22 cellular contexts compared by ENCODE assay signal in genomic region chr20:57773059-57773815, GRCh38.
A peak's percentile ranks its signal among the peaks of the same experiment; 100 is the strongest.
DNase-seq lines count a peak whose midpoint lies in the region; ATAC-seq and TF ChIP-seq lines count a peak whose summit lies in the region.
"Had no signal": no experiment of that assay in that cellular context is flagged by ENCODE, and none has a peak within 500 bp of the region (broad histone marks: within the 10 kb centered on the region; RNA-seq: fewer than 3 reads in every experiment).

No MANE protein-coding gene starts in this region.

- H3K36me3 ChIP-seq in SK-N-SH (replicated peaks in 1 of 2; ENCODE audit: control insufficient read depth in 1 of 2, insufficient read depth in 2 of 2, low read length in 1 of 2) (no peaks in the 10 kb centered on the region), PC-3 (ENCODE audit: low read depth, low read length) (no peaks in the 10 kb centered on the region), mesendoderm (ENCODE audit: control insufficient read depth, insufficient read depth, low read length) (no peaks in the 10 kb centered on the region), suprapubic skin (no peaks in the 10 kb centered on the region)
- H3K36me3 ChIP-seq: brain microvascular endothelial cell, MG63, right atrium auricular region had no signal

- H4K5ac ChIP-seq in mesendoderm (ENCODE audit: low read length) = no peak overlapping the region

- POLR2A ChIA-PET in SK-N-SH (lab: Yijun Ruan, JAX) (no interaction called here), PC-3 (lab: Charles Lee; ENCODE audit: unreplicated experiment) (interaction anchor here (0.6 kb wide), 1 partner anchor 65 kb away, joined by 4 read pairs; no protein-coding TSS in a partner anchor), MCF 10A (lab: Yijun Ruan, JAX) (interaction anchor here (0.8 to 1.5 kb wide), 4 partner anchors 24 to 75 kb away, joined by 4 to 7 read pairs (median 5); no protein-coding TSS in a partner anchor)

- H3K4me1 ChIP-seq in SK-N-SH (ENCODE audit: control insufficient read depth in 1 of 2, insufficient read depth in 2 of 2, low read depth in 1 of 2, low read length in 1 of 2) (no peaks in the 10 kb centered on the region; a peak in 2 of 4 replicates), PC-3 (ENCODE audit: insufficient read depth, low read length) (peaks cover 27% of the 10 kb centered on the region), mesendoderm (ENCODE audit: control insufficient read depth, low read depth, low read length) (no peaks in the 10 kb centered on the region), suprapubic skin (peaks cover 9% of the 10 kb centered on the region)
- H3K4me1 ChIP-seq: parathyroid adenoma, right atrium auricular region had no signal

- no peak overlapping the region for H2BK15ac ChIP-seq in mesendoderm (replicated peaks; ENCODE audit: low read depth)

- no peak for TF ChIP-seq POLR2A in suprapubic skin (IDR thresholded peaks at IDR 0.05)

- TF ChIP-seq RAD21 in SK-N-SH (IDR thresholded peaks at IDR 0.05; ENCODE audit: low read length) = no peak

- TF ChIP-seq EP300 in SK-N-SH (IDR thresholded peaks at IDR 0.05; ENCODE audit: borderline replicate concordance in 1 of 2, low read depth in 1 of 2, low read length in 1 of 2) (no peak), suprapubic skin (IDR thresholded peaks at IDR 0.05) (no peak)

- H4K8ac ChIP-seq in mesendoderm (ENCODE audit: low read depth, low read length) = no peak overlapping the region

- no peaks in the 10 kb centered on the region for H3K9me3 Mint-ChIP-seq in MCF 10A (ENCODE audit: unreplicated experiment)
- H3K9me3 Mint-ChIP-seq: activated CD4-positive, alpha-beta T cell treated with anti-CD3 and anti-CD28 coated beads, Interleukin-2, amount 10 ng/mL, durations not matched to agents 24 days and 14 days; activated naive CD4-positive, alpha-beta T cell treated with anti-CD3 and anti-CD28 coated beads for 36 hours; CD8-positive, alpha-beta memory T cell; nephron; stimulated activated memory B cell treated with anti-CD40 and anti-IgM and Interleukin-4, amounts not matched to agents 10 μg/mL and 1 μg/mL and 100 μg/mL, for 72 hours; T-helper 2 cell treated with Interferon-gamma antibody and Interleukin-4, amounts not matched to agents 5 μg/mL and 100 μg/mL, for 36 hours had no signal

- H3K4ac ChIP-seq in mesendoderm (ENCODE audit: low read depth, low read length) = no peak overlapping the region

- no peak for ATAC-seq in SK-N-SH treated with all-trans-retinoic acid at 6 μM for 48 hours
- no peak for ATAC-seq in PC-3
- no peak for ATAC-seq in GM19023 (IDR thresholded peaks at IDR 0.05; ENCODE audit: unreplicated experiment)
- ATAC-seq: mucosa of descending colon had no signal

- CTCF ChIA-PET in SK-N-SH (lab: Yijun Ruan, JAX) (no interaction called here), PC-3 (lab: Charles Lee) (interaction anchor here (1.0 kb wide), 2 partner anchors 80 to 151 kb away, joined by 3 to 5 read pairs; no protein-coding TSS in a partner anchor), MCF 10A (lab: Yijun Ruan, JAX) (interaction anchor here (0.6 to 3.1 kb wide), 3 partner anchors 17 to 235 kb away, joined by 3 to 12 read pairs (median 5); no protein-coding TSS in a partner anchor)

- H3K56ac ChIP-seq in mesendoderm (ENCODE audit: low read length) = no peak overlapping the region

- H3K27ac ChIP-seq in SK-N-SH (ENCODE audit: low read depth in 2 of 2, low read length in 1 of 2) (0 out of 4 replicates have a peak overlapping the region, but pooled peaks of 1 of the 2 experiments have one; percentile 54), PC-3 (ENCODE audit: low read length) (peak overlapping the region; percentile 70), mesendoderm (ENCODE audit: low read depth, low read length) (no peak overlapping the region), suprapubic skin (no peak overlapping the region)
- H3K27ac ChIP-seq: brain microvascular endothelial cell, parathyroid adenoma, right atrium auricular region had no signal

- H4K20me1 ChIP-seq in SK-N-SH (ENCODE audit: insufficient read depth) = no peaks in the 10 kb centered on the region
- no peaks in the 10 kb centered on the region for H4K20me1 ChIP-seq in PC-3 (ENCODE audit: low read length)

- H3K27me3 Mint-ChIP-seq in MCF 10A (ENCODE audit: insufficient read depth, unreplicated experiment) = no peaks in the 10 kb centered on the region

- 94% methylated on average over 9 of the region's 9 CpGs for WGBS in SK-N-SH (ENCODE audit: low lambda C conversion rate)
- no CpG with 5 or more reads among the region's 9 CpGs for WGBS in mesendoderm (ENCODE audit: extremely low coverage, insufficient coverage, low lambda C conversion rate)
- WGBS in suprapubic skin = 90% methylated on average over 9 of the region's 9 CpGs

- no TSS peak for BruUV-seq in PC-3 (replicated peaks; lab: Mats Ljungman, UMichigan)
- BruUV-seq in MCF 10A (replicated peaks; lab: Mats Ljungman, UMichigan) = no TSS peak

- H3K4me3 ChIP-seq in SK-N-SH (ENCODE audit: low read depth in 2 of 2, low read length in 1 of 2) (0 out of 4 replicates have a peak overlapping the region, but pooled peaks of 1 of the 2 experiments have one; percentile 17), PC-3 (ENCODE audit: low read length) (no peak overlapping the region), mesendoderm (ENCODE audit: low read length) (no peak overlapping the region), suprapubic skin (no peak overlapping the region)
- H3K4me3 ChIP-seq: MG63, mucosa of descending colon, right atrium auricular region had no signal

- no peaks in the 10 kb centered on the region for H3K9me2 ChIP-seq in SK-N-SH
- no peaks in the 10 kb centered on the region for H3K9me2 ChIP-seq in PC-3 (replicated peaks; ENCODE audit: low read length)

- H3K23ac ChIP-seq in mesendoderm (ENCODE audit: low read length) = peak overlapping the region; percentile 32

- H3F3A ChIP-seq in SK-N-SH (replicated peaks; ENCODE audit: insufficient read depth) (peaks cover 4% of the 10 kb centered on the region), PC-3 (ENCODE audit: low read length, unreplicated experiment) (no peaks in the 10 kb centered on the region)

- H3K36me3 Mint-ChIP-seq in MCF 10A (ENCODE audit: insufficient read depth, unreplicated experiment) = no peaks in the 10 kb centered on the region
- H3K36me3 Mint-ChIP-seq: CD8-positive, alpha-beta memory T cell; stimulated activated memory B cell treated with anti-CD40 and anti-IgM and Interleukin-4, amounts not matched to agents 10 μg/mL and 1 μg/mL and 100 μg/mL, for 72 hours had no signal

- no peak overlapping the region for H2BK5ac ChIP-seq in mesendoderm (ENCODE audit: low read length)

- peak overlapping the region; percentile 72 for H3K4me2 ChIP-seq in SK-N-SH
- peak overlapping the region; percentile 50 for H3K4me2 ChIP-seq in PC-3 (ENCODE audit: low read length)
- no peak overlapping the region for H3K4me2 ChIP-seq in mesendoderm (ENCODE audit: low read length)

- H3K4me1 Mint-ChIP-seq in MCF 10A (ENCODE audit: insufficient read depth, unreplicated experiment) = peaks cover 24% of the 10 kb centered on the region
- H3K4me1 Mint-ChIP-seq: nephron had no signal

- no peak overlapping the region for H2BK120ac ChIP-seq in mesendoderm (ENCODE audit: low read depth, low read length)

- intact Hi-C loops in PC-3 (cut with micrococcal nuclease) (no loop called here), MCF 10A (cut with micrococcal nuclease) (no loop called here)

- H3K9ac ChIP-seq in SK-N-SH (no peak overlapping the region), PC-3 (ENCODE audit: low read length) (peak overlapping the region; percentile 30; the same call in 1 of the 2 replicates), mesendoderm (ENCODE audit: low read length) (no peak overlapping the region)
- H3K9ac ChIP-seq: parathyroid adenoma had no signal

- H2AK5ac ChIP-seq in mesendoderm (ENCODE audit: low read length) = no peak overlapping the region

- no peaks in the 10 kb centered on the region for H3K79me1 ChIP-seq in mesendoderm (ENCODE audit: low read length)

- H3K9me3 ChIP-seq in SK-N-SH (no peaks in the 10 kb centered on the region), PC-3 (ENCODE audit: low read length) (no peaks in the 10 kb centered on the region), suprapubic skin (no peaks in the 10 kb centered on the region)
- H3K9me3 ChIP-seq: MG63, mucosa of descending colon, right atrium auricular region had no signal

- H3K18ac ChIP-seq in mesendoderm (ENCODE audit: low read length) = no peak overlapping the region

- peak overlapping the region; percentile 77; the same call in 1 of the 2 replicates for H2AFZ ChIP-seq in SK-N-SH (ENCODE audit: low read depth)
- H2AFZ ChIP-seq in PC-3 (ENCODE audit: low read length) = no peak overlapping the region
- H2AFZ ChIP-seq: parathyroid adenoma had no signal

- TF ChIP-seq CTCF in SK-N-SH (IDR thresholded peaks at IDR 0.05) (no peak), PC-3 (conservative IDR thresholded peaks at IDR 0.05; ENCODE audit: low read depth, low read length) (no peak), suprapubic skin (IDR thresholded peaks at IDR 0.05) (no peak), MCF 10A (IDR thresholded peaks at IDR 0.05; ENCODE audit: unreplicated experiment) (no peak)

- no peaks in the 10 kb centered on the region for H3K27me3 ChIP-seq in SK-N-SH (ENCODE audit: insufficient read depth)
- H3K27me3 ChIP-seq in PC-3 (ENCODE audit: low read length) = no peaks in the 10 kb centered on the region
- no peaks in the 10 kb centered on the region for H3K27me3 ChIP-seq in mesendoderm (ENCODE audit: insufficient read depth, low read length, poor library complexity)
- H3K27me3 ChIP-seq in suprapubic skin = no peaks in the 10 kb centered on the region
- H3K27me3 ChIP-seq: brain microvascular endothelial cell, right atrium auricular region had no signal

- no peak overlapping the region for H3K4me3 Mint-ChIP-seq in MCF 10A (ENCODE audit: unreplicated experiment)
- H3K4me3 Mint-ChIP-seq: activated CD4-positive, alpha-beta T cell treated with anti-CD3 and anti-CD28 coated beads, Interleukin-2, amount 10 ng/mL, durations not matched to agents 24 days and 14 days; activated naive CD4-positive, alpha-beta T cell treated with anti-CD3 and anti-CD28 coated beads for 36 hours; CD8-positive, alpha-beta memory T cell; nephron; stimulated activated memory B cell treated with anti-CD40 and anti-IgM and Interleukin-4, amounts not matched to agents 10 μg/mL and 1 μg/mL and 100 μg/mL, for 72 hours; T-helper 2 cell treated with Interferon-gamma antibody and Interleukin-4, amounts not matched to agents 5 μg/mL and 100 μg/mL, for 36 hours had no signal

- DNase-seq in SK-N-SH = no peak
- no peak for DNase-seq in PC-3
- no peak for DNase-seq in mesendoderm
- peak; percentile 6 to 52 for DNase-seq in suprapubic skin (ENCODE audit: low spot score in 2 of 2)
- DNase-seq in NCI-H524 (lab: John Stamatoyannopoulos, UW) = no peak
- DNase-seq in MCF 10A (ENCODE audit: unreplicated experiment) = no peak
- DNase-seq: GOT3, mucosa of descending colon, NCI-H1417, NCI-H2029 treated with DMSO at 0.1 percent for 48 hours had no signal

- no peak overlapping the region for H3K27ac Mint-ChIP-seq in MCF 10A (ENCODE audit: low read depth, unreplicated experiment)
- H3K27ac Mint-ChIP-seq: activated CD4-positive, alpha-beta T cell treated with anti-CD3 and anti-CD28 coated beads, Interleukin-2, amount 10 ng/mL, durations not matched to agents 24 days and 14 days; activated naive CD4-positive, alpha-beta T cell treated with anti-CD3 and anti-CD28 coated beads for 36 hours; CD8-positive, alpha-beta memory T cell; stimulated activated memory B cell treated with anti-CD40 and anti-IgM and Interleukin-4, amounts not matched to agents 10 μg/mL and 1 μg/mL and 100 μg/mL, for 72 hours; T-helper 2 cell treated with Interferon-gamma antibody and Interleukin-4, amounts not matched to agents 5 μg/mL and 100 μg/mL, for 36 hours had no signal

- H3K79me2 ChIP-seq in SK-N-SH (ENCODE audit: insufficient read depth) (no peaks in the 10 kb centered on the region), PC-3 (ENCODE audit: low read length) (no peaks in the 10 kb centered on the region), mesendoderm (ENCODE audit: control insufficient read depth, insufficient read depth, low read length) (no peaks in the 10 kb centered on the region)
- H3K79me2 ChIP-seq: parathyroid adenoma had no signal

Comparison
In these comparisons a context has a peak if more than half of its experiments do, and no peak if none do; other contexts are left out.
1. DNase-seq: peak in suprapubic skin (2 of 2); none in SK-N-SH (single experiment), PC-3 (single experiment), mesendoderm (single experiment), NCI-H524 (0 of 2) and MCF 10A (single experiment).